Comparison of ENCODE assay signal across 16 cellular contexts in the genomic region with DNA sequence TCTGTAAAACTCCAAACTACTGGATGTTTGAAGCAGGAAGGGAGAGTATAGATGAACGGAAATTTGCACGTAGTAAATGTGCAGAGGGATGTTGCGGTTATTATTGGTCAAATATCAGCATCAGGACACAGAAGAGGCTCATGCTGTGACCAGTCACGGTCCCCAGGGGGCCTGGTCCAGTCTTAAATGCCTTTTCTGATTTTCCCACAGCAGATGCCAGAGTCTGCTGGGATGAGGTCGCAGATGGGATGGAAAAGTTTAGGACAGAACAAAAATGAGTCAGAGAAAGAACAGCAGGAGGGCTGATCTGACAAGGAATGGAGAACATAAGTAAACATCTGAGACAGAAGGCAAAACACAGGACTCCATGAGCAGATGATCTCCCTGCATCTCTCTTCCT. TPM values are rescaled to one million over a fixed set of nuclear protein-coding genes. Genes with fewer than 3 reads are reported as not detected.
DNase-seq lines count a peak whose midpoint lies in the region; ATAC-seq and TF ChIP-seq lines count a peak whose summit lies in the region.
"Had no signal": no experiment of that assay in that cellular context is flagged by ENCODE, and none has a peak within 500 bp of the region (broad histone marks: within the 10 kb centered on the region; RNA-seq: fewer than 3 reads in every experiment).

No MANE protein-coding gene starts in this region.

- TF ChIP-seq POLR2A in thyroid gland (IDR thresholded peaks at IDR 0.05) = no peak

- H3K79me2 ChIP-seq in mesendoderm (ENCODE audit: control insufficient read depth, insufficient read depth, low read length) = no peaks in the 10 kb centered on the region

- no peak overlapping the region for H3K23ac ChIP-seq in mesendoderm (ENCODE audit: low read length)

- intact Hi-C loops in thyroid gland (cut with DNase I) = no loop called here

- H3K4ac ChIP-seq in mesendoderm (ENCODE audit: low read depth, low read length) = no peak overlapping the region

- H3K36me3 Mint-ChIP-seq in activated T-helper 17 cell treated with anti-CD3 and anti-CD28 coated beads, Interleukin-2, amount 50 U/mL, for 72 hours (ENCODE audit: low read depth) = no peaks in the 10 kb centered on the region
- peaks cover 0 to 34% (median 17%) of the 10 kb centered on the region in 3 donors for H3K36me3 Mint-ChIP-seq in naive thymus-derived CD8-positive, alpha-beta T cell

- H4K5ac ChIP-seq in mesendoderm (ENCODE audit: low read length) = no peak overlapping the region

- H3K9ac ChIP-seq in mesendoderm (ENCODE audit: low read length) = no peak overlapping the region

- H3K27ac Mint-ChIP-seq in activated T-helper 17 cell treated with anti-CD3 and anti-CD28 coated beads, Interleukin-2, amount 50 U/mL, for 72 hours = peak overlapping the region; percentile 3
- H3K27ac Mint-ChIP-seq in naive thymus-derived CD8-positive, alpha-beta T cell = peak overlapping the region; percentile 83 to 99 (median 90)

- TF ChIP-seq CTCF in AG09309 (IDR thresholded peaks at IDR 0.05; ENCODE audit: control insufficient read depth, insufficient read depth, low read depth, low read length, missing control alignments) (peak; percentile 19), thyroid gland (IDR thresholded peaks at IDR 0.05) (no peak)

- no peak overlapping the region for H3K27ac ChIP-seq in thyroid gland
- H3K27ac ChIP-seq in mesendoderm (ENCODE audit: low read depth, low read length) = no peak overlapping the region
- H3K27ac ChIP-seq: prostate gland had no signal

- DNase-seq in AG09309 (ENCODE audit: low read depth) (no peak), EH (ENCODE audit: low read depth) (peak; percentile 70), thyroid gland (no peak), mesendoderm (no peak)
- DNase-seq in naive thymus-derived CD8-positive, alpha-beta T cell = no peak
- DNase-seq in NK-92 treated with Interleukin-12 subunit alpha and Interleukin-12 subunit beta, amount 100 ng/mL, for 24 hours (lab: John Stamatoyannopoulos, UW) = no peak
- DNase-seq: activated CD4-positive, alpha-beta T cell treated with anti-CD3 and anti-CD28 coated beads, Interleukin-2, amount 50 U/mL, for 4 hours; activated naive CD4-positive, alpha-beta T cell treated with Interleukin-2 at 50 U/mL for 16 hours; cortex of kidney; NCI-H1417; NCI-H446 treated with DMSO at 0.1 percent for 48 hours had no signal

- H3K4me1 ChIP-seq in thyroid gland (no peaks in the 10 kb centered on the region), mesendoderm (ENCODE audit: control insufficient read depth, low read depth, low read length) (no peaks in the 10 kb centered on the region)
- H3K4me1 ChIP-seq: prostate gland had no signal

- no peak overlapping the region for H2BK5ac ChIP-seq in mesendoderm (ENCODE audit: low read length)

- no peaks in the 10 kb centered on the region for H3K79me1 ChIP-seq in mesendoderm (ENCODE audit: low read length)

- 77 to 80% methylated on average over 5 of the region's 5 CpGs for WGBS in thyroid gland, 2 donors
- no CpG with 5 or more reads among the region's 5 CpGs for WGBS in mesendoderm (ENCODE audit: extremely low coverage, insufficient coverage, low lambda C conversion rate)

- H3K18ac ChIP-seq in mesendoderm (ENCODE audit: low read length) = no peak overlapping the region

- H2AK5ac ChIP-seq in mesendoderm (ENCODE audit: low read length) = no peak overlapping the region

- H3K4me1 Mint-ChIP-seq in activated T-helper 17 cell treated with anti-CD3 and anti-CD28 coated beads, Interleukin-2, amount 50 U/mL, for 72 hours = peaks cover 60% of the 10 kb centered on the region
- H3K4me1 Mint-ChIP-seq in naive thymus-derived CD8-positive, alpha-beta T cell = peaks cover 53 to 98% (median 97%) of the 10 kb centered on the region in 4 donors

- H3K27me3 Mint-ChIP-seq in activated T-helper 17 cell treated with anti-CD3 and anti-CD28 coated beads, Interleukin-2, amount 50 U/mL, for 72 hours = no peaks in the 10 kb centered on the region
- H3K27me3 Mint-ChIP-seq in naive thymus-derived CD8-positive, alpha-beta T cell = no peaks in the 10 kb centered on the region

- POLR2A ChIA-PET in naive thymus-derived CD8-positive, alpha-beta T cell (lab: Charles Lee) = interaction anchor here (1.5 to 2.0 kb wide), 2 partner anchors 13 to 16 kb away, joined by 5 to 11 read pairs; no protein-coding TSS in a partner anchor

- no peak overlapping the region for H4K8ac ChIP-seq in mesendoderm (ENCODE audit: low read depth, low read length)

- H3K4me3 ChIP-seq in AG09309 (ENCODE audit: control insufficient read depth, low read depth, low read length) (no peak overlapping the region), thyroid gland (replicated peaks in 1 of 3) (no peak overlapping the region), mesendoderm (ENCODE audit: low read length) (no peak overlapping the region)
- H3K4me3 ChIP-seq: prostate gland had no signal

- no peak overlapping the region for H3K4me2 ChIP-seq in mesendoderm (ENCODE audit: low read length)

- H3K36me3 ChIP-seq in thyroid gland (no peaks in the 10 kb centered on the region), mesendoderm (ENCODE audit: control insufficient read depth, insufficient read depth, low read length) (no peaks in the 10 kb centered on the region)
- H3K36me3 ChIP-seq: prostate gland had no signal

- peak overlapping the region; percentile 90 for H3K4me3 Mint-ChIP-seq in activated T-helper 17 cell treated with anti-CD3 and anti-CD28 coated beads, Interleukin-2, amount 50 U/mL, for 72 hours
- peak overlapping the region in 4 of 10 donors; percentile 5 to 63 (median 32) for H3K4me3 Mint-ChIP-seq in naive thymus-derived CD8-positive, alpha-beta T cell
- H3K4me3 Mint-ChIP-seq: T-helper 2 cell treated with Interferon-gamma antibody and Interleukin-4, amounts not matched to agents 5 μg/mL and 100 μg/mL, for 36 hours had no signal

- no peak overlapping the region for H2BK15ac ChIP-seq in mesendoderm (replicated peaks; ENCODE audit: low read depth)

- H3K9me3 ChIP-seq in thyroid gland = no peaks in the 10 kb centered on the region
- H3K9me3 ChIP-seq: prostate gland had no signal

- ATAC-seq in activated T-helper 17 cell treated with anti-CD3 and anti-CD28 coated beads, Interleukin-2, amount 50 U/mL, for 72 hours (replicated peaks) = no peak
- no peak for ATAC-seq in naive thymus-derived CD8-positive, alpha-beta T cell
- ATAC-seq: HepG2 had no signal

- no peak overlapping the region for H3K56ac ChIP-seq in mesendoderm (ENCODE audit: low read length)

- H3K27me3 ChIP-seq in thyroid gland (no peaks in the 10 kb centered on the region), mesendoderm (ENCODE audit: insufficient read depth, low read length, poor library complexity) (no peaks in the 10 kb centered on the region)

- no peak overlapping the region for H2BK120ac ChIP-seq in mesendoderm (ENCODE audit: low read depth, low read length)

- no peaks in the 10 kb centered on the region for H3K9me3 Mint-ChIP-seq in activated T-helper 17 cell treated with anti-CD3 and anti-CD28 coated beads, Interleukin-2, amount 50 U/mL, for 72 hours
- H3K9me3 Mint-ChIP-seq in naive thymus-derived CD8-positive, alpha-beta T cell = peaks cover 0 to 2% (median 0%) of the 10 kb centered on the region in 9 donors

RNA-seq across cellular contexts. Expression of a gene that starts 11.7 kb away (rescaled TPM):
- 10 to 100 TPM; 32.0 to 62.9 TPM for total RNA-seq in activated T-helper 17 cell treated with anti-CD3 and anti-CD28 coated beads, Interleukin-2, amount 50 U/mL, for 72 hours
- 10 to 100 TPM; 47.5 to 52.2 TPM for total RNA-seq in naive thymus-derived CD8-positive, alpha-beta T cell
- 100 to 1,000 TPM; 165 to 246 (median 187) TPM for polyA plus RNA-seq in naive thymus-derived CD8-positive, alpha-beta T cell
- total RNA-seq in thyroid gland = not detected
- polyA plus RNA-seq in mesendoderm (2013, experiment 1 of 2) = not detected
- 0.03 TPM for polyA plus RNA-seq in mesendoderm (2013, experiment 2 of 2)
- total RNA-seq: fibroblast of lung, HepG2 had no signal
- polyA plus RNA-seq: fibroblast of lung, HepG2 had no signal

RNA-seq across cellular contexts. Expression of a gene that starts 49.5 kb away (rescaled TPM):
- total RNA-seq in activated T-helper 17 cell treated with anti-CD3 and anti-CD28 coated beads, Interleukin-2, amount 50 U/mL, for 72 hours = 1 to 10 TPM in 1 of 2 donors, under 1 TPM in 1; 0.24 to 1.1 TPM
- 10 to 100 TPM; 13.3 to 14.8 TPM for total RNA-seq in naive thymus-derived CD8-positive, alpha-beta T cell
- 1 to 10 TPM in 2 of 3 donors, under 1 TPM in 1; 0.23 to 6.1 (median 3.3) TPM for polyA plus RNA-seq in naive thymus-derived CD8-positive, alpha-beta T cell
- 1 to 10 TPM in 2 of 4 donors, under 1 TPM in 1, not detected in 1; 0.54 to 5.8 (median 3.2) TPM for total RNA-seq in thyroid gland
- 0.08 TPM for polyA plus RNA-seq in mesendoderm (2013, experiment 1 of 2)
- 0.08 TPM for polyA plus RNA-seq in mesendoderm (2013, experiment 2 of 2)
- polyA plus RNA-seq: fibroblast of lung had no signal

Comparison
In these comparisons a context has a peak if more than half of its experiments do, and no peak if none do; other contexts are left out.
1. RNA of a gene that starts 11.7 kb away (total RNA-seq): 32.0 to 62.9 TPM in activated T-helper 17 cell treated with anti-CD3 and anti-CD28 coated beads, Interleukin-2, amount 50 U/mL, for 72 hours and 47.5 to 52.2 TPM in naive thymus-derived CD8-positive, alpha-beta T cell; not detected in thyroid gland; every median in the first group is over 10 times any median in the second.